In the genomic region with DNA sequence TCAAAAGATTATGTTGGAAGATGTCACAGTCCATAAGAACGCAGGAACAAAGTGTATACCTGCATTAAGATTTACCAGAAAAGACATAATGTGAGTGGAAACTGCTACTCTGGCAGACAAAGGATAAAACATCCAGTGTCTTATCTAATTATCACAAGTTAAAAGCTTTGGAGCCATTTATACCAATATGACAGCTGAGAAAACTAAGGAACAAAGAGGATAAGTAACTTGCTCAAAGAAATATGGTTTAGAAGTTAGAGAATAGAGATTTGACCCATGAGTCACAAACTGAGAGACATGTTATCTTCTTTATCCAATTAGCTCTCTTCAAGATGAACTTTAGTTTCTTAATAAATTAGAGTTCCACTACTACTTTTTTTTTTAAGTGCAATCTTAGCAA, we compare ENCODE assay signal across 31 cellular contexts.
"Had no signal": no experiment of that assay in that cellular context is flagged by ENCODE, and none has a peak within 500 bp of the region (broad histone marks: within the 10 kb centered on the region; RNA-seq: fewer than 3 reads in every experiment).

No MANE protein-coding gene starts in this region.

- H3K27me3 ChIP-seq: adrenal gland, body of pancreas, brain microvascular endothelial cell, breast epithelium had no signal

- H3K9me3 ChIP-seq: adrenal gland, body of pancreas, breast epithelium had no signal

- H3K36me3 ChIP-seq: adrenal gland, brain microvascular endothelial cell, breast epithelium had no signal

- H3K4me3 ChIP-seq: adrenal gland, body of pancreas, breast epithelium had no signal

- H3K4me1 ChIP-seq: adrenal gland, body of pancreas, breast epithelium had no signal

- ATAC-seq: activated CD8-positive, alpha-beta T cell treated with anti-CD3 and anti-CD28 coated beads for 36 hours; activated naive CD4-positive, alpha-beta T cell treated with anti-CD3 and anti-CD28 coated beads, Interleukin-2, amount 50 U/mL, for 72 hours; activated T-cell treated with anti-CD3 and anti-CD28 coated beads, Interleukin-2, amount 50 U/mL, for 4 hours; activated T-cell treated with anti-CD3 and anti-CD28 coated beads, Interleukin-2, amount 50 U/mL, for 72 hours; activated T-helper 17 cell treated with anti-CD3 and anti-CD28 coated beads, Interleukin-2, amount 50 U/mL, for 72 hours; body of pancreas had no signal

- DNase-seq: activated B cell treated with CpG ODN at 0.5 μM for 24 hours; activated CD4-positive, alpha-beta memory T cell treated with anti-CD3 and anti-CD28 coated beads for 36 hours; activated CD4-positive, alpha-beta T cell treated with anti-CD3 and anti-CD28 coated beads for 4 hours; activated CD4-positive, alpha-beta T cell treated with anti-CD3 and anti-CD28 coated beads, Interleukin-2, amount 10 ng/mL, durations not matched to agents 24 days and 14 days; activated CD4-positive, alpha-beta T cell treated with anti-CD3 and anti-CD28 coated beads, Interleukin-2, amount 50 U/mL, for 1 hour; activated CD4-positive, alpha-beta T cell treated with anti-CD3 and anti-CD28 coated beads, Interleukin-2, amount 50 U/mL, for 4 hours; activated CD4-positive, CD25-positive, alpha-beta regulatory T cell treated with anti-CD3 and anti-CD28 coated beads, Interleukin-2, amount 50 U/mL, for 72 hours; activated CD8-positive, alpha-beta memory T cell treated with anti-CD3 and anti-CD28 coated beads, Interleukin-2, amount 50 U/mL, for 4 hours; activated CD8-positive, alpha-beta T cell treated with anti-CD3 and anti-CD28 coated beads for 36 hours; activated effector memory CD4-positive, alpha-beta T cell treated with anti-CD3 and anti-CD28 coated beads, Interleukin-2, amount 50 U/mL, for 16 hours; activated gamma-delta T cell treated with Interleukin-2 at 50 U/mL for 16 hours; activated naive CD4-positive, alpha-beta T cell; activated naive CD4-positive, alpha-beta T cell treated with anti-CD3 and anti-CD28 coated beads for 36 hours; activated naive CD4-positive, alpha-beta T cell treated with anti-CD3 and anti-CD28 coated beads, Interleukin-2, amount 50 U/mL, for 16 hours; activated naive CD8-positive, alpha-beta T cell treated with anti-CD3 and anti-CD28 coated beads for 36 hours; activated T-cell treated with anti-CD3 and anti-CD28 coated beads for 4 hours; activated T-cell treated with anti-CD3 and anti-CD28 coated beads, Interleukin-2, amount 50 U/mL, for 1 hour; activated T-cell treated with anti-CD3 and anti-CD28 coated beads, Interleukin-2, amount 50 U/mL, for 4 hours; activated T-cell treated with anti-CD3 and anti-CD28 coated beads, Interleukin-2, amount 50 U/mL, for 72 hours; adrenal gland; amniotic stem cell; aorta; body of pancreas; brain microvascular endothelial cell; central memory CD4-positive, alpha-beta T cell; T-helper 2 cell; T-helper 9 cell had no signal

- H3K27ac ChIP-seq: adrenal gland, body of pancreas, brain microvascular endothelial cell, breast epithelium, VCaP had no signal
